Comparison of ENCODE assay signal across 8 cellular contexts in the genomic region with DNA sequence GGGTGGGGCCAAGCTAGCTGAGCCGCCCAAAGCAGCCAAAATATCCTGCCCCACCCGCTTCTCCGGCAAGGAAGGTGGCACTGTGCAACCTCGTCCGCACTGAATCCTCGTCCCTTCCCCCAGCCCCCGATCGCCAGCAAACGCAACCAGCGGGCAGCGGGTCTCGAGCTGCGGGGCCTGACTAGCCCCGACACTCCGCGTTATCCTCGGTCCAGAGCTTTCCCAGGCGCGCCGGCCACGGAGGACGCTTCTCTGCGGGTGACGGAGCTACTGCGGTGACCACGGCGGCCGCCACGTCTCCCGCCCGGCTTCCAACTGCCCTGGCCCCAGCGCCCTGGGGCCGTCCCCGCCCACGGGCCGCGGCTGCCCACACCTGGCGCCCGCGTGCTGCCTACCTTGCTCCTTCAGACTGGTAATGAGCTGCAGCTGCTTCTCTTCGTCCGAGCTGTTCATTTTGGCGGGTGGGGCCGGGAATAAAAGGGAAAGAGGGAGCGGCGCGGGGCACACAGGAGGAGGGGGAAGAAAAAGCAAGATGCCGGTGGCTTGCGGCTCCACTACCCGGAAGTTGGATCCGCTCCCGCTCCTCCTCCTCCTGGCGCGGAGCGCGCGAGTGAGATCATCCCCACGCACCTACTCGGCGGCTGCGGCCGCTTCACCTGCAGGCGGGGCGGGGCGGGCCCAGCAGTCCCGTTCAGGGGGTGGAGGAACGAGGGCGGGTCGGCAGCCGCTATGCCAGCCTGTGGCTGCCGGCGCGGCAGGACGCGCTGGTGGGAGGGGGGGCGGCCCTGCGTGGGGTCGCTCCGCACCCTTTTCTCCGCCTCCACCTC. TPM values are rescaled to one million over a fixed set of nuclear protein-coding genes. Genes with fewer than 3 reads are reported as not detected.
DNase-seq lines count a peak whose midpoint lies in the region; ATAC-seq lines count a peak whose summit lies in the region.

A gene with protein sequence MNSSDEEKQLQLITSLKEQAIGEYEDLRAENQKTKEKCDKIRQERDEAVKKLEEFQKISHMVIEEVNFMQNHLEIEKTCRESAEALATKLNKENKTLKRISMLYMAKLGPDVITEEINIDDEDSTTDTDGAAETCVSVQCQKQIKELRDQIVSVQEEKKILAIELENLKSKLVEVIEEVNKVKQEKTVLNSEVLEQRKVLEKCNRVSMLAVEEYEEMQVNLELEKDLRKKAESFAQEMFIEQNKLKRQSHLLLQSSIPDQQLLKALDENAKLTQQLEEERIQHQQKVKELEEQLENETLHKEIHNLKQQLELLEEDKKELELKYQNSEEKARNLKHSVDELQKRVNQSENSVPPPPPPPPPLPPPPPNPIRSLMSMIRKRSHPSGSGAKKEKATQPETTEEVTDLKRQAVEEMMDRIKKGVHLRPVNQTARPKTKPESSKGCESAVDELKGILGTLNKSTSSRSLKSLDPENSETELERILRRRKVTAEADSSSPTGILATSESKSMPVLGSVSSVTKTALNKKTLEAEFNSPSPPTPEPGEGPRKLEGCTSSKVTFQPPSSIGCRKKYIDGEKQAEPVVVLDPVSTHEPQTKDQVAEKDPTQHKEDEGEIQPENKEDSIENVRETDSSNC (minus strand): TSS at position 561 of the 827 bp plus-strand sequence. CDS start 108 bp downstream, at position 453.

- no peak within 1 kb of the TSS for H3K27ac Mint-ChIP-seq in activated naive CD8-positive, alpha-beta T cell treated with anti-CD3 and anti-CD28 coated beads for 36 hours

- H3K4me1 ChIP-seq in NT2/D1 (ENCODE audit: insufficient read depth, insufficient read length), result no peaks in the 10 kb centered on the region

- no peaks in the 10 kb centered on the region for H3K36me3 ChIP-seq in NT2/D1 (ENCODE audit: insufficient read depth, insufficient read length, low read length)

- ATAC-seq in GM19452 (IDR thresholded peaks at IDR 0.05; ENCODE audit: unreplicated experiment) (peak; percentile 52), Right ventricle myocardium superior (ENCODE audit: poor library complexity) (peak; percentile 91), GM19467 (IDR thresholded peaks at IDR 0.05; ENCODE audit: unreplicated experiment) (no peak)

- H3K27me3 ChIP-seq in NT2/D1 (ENCODE audit: insufficient read depth, insufficient read length), result peaks cover 3% of the 10 kb centered on the region

- intact Hi-C loops in Right ventricle myocardium superior (cut with DNase I), result no loop called here

- H3K4me1 Mint-ChIP-seq in activated naive CD8-positive, alpha-beta T cell treated with anti-CD3 and anti-CD28 coated beads for 36 hours, result no peaks in the 10 kb centered on the region

- H3K9me3 Mint-ChIP-seq in activated naive CD8-positive, alpha-beta T cell treated with anti-CD3 and anti-CD28 coated beads for 36 hours, result no peaks in the 10 kb centered on the region

- peaks cover 52% of the 10 kb centered on the region for H3K27me3 Mint-ChIP-seq in activated naive CD8-positive, alpha-beta T cell treated with anti-CD3 and anti-CD28 coated beads for 36 hours

- DNase-seq in CD1c-positive myeloid dendritic cell (ENCODE audit: extremely low spot score) (peak; percentile 77), HT-29 (ENCODE audit: low spot score) (peak; percentile 75), NT2/D1 (ENCODE audit: low read depth, low spot score) (no peak), Right ventricle myocardium superior (peak; percentile 76), occipital lobe (lab: John Stamatoyannopoulos, UW) (peak; percentile 60)
- peak; percentile 24 for DNase-seq in activated naive CD8-positive, alpha-beta T cell treated with anti-CD3 and anti-CD28 coated beads for 36 hours

- H3K36me3 Mint-ChIP-seq in activated naive CD8-positive, alpha-beta T cell treated with anti-CD3 and anti-CD28 coated beads for 36 hours, result no peaks in the 10 kb centered on the region

- H3K4me3 ChIP-seq in NT2/D1 (ENCODE audit: insufficient read length, low read depth), result peak within 1 kb of the TSS; percentile 75

- H3K9me3 ChIP-seq in NT2/D1 (ENCODE audit: insufficient read depth, low read length), result no peaks in the 10 kb centered on the region

- peak within 1 kb of the TSS; percentile 65 for H3K4me3 Mint-ChIP-seq in activated naive CD8-positive, alpha-beta T cell treated with anti-CD3 and anti-CD28 coated beads for 36 hours

- peak within 1 kb of the TSS; percentile 88 for H3K9ac ChIP-seq in NT2/D1 (ENCODE audit: insufficient read length, low read depth)

RNA-seq across cellular contexts. Expression of the gene that starts here (rescaled TPM):
- 4.5 and 4.7 TPM in 2 replicates for total RNA-seq in HT-29 (2014; rRNA removed; shearing (Covaris generic))
- total RNA-seq in activated naive CD8-positive, alpha-beta T cell treated with anti-CD3 and anti-CD28 coated beads for 36 hours, result under 1 TPM; 0.08 TPM
- total RNA-seq in Right ventricle myocardium superior (2.6 TPM), occipital lobe (54.1 TPM)

Comparison
In these comparisons a context has a peak if more than half of its experiments do, and no peak if none do; other contexts are left out.
1. Peak in DNase-seq in activated naive CD8-positive, alpha-beta T cell treated with anti-CD3 and anti-CD28 coated beads for 36 hours; RNA of the gene not detected or under 1 TPM.